7 cellular contexts compared by ENCODE assay signal in genomic region chr15:70892002-70892911, GRCh38. TPM values are rescaled to one million over a fixed set of nuclear protein-coding genes. Genes with fewer than 3 reads are reported as not detected.
DNase-seq lines count a peak whose midpoint lies in the region; ATAC-seq, FAIRE-seq and TF ChIP-seq lines count a peak whose summit lies in the region.

TSS of gene LRRC49 (plus strand) at chr15:70892826. CDS start at chr15:70892895, 69 bp downstream.
TSS of gene THAP10 (minus strand) at chr15:70892433. CDS start at chr15:70892272, 161 bp downstream.

- DNase-seq in NCI-H1436 (lab: John Stamatoyannopoulos, UW) (peak; percentile 88), SW480 (ENCODE audit: low spot score) (peak; percentile 97), choroid plexus epithelial cell (ENCODE audit: low read depth) (peak; percentile 94)

- H3K36me3 ChIP-seq in skeletal muscle tissue (ENCODE audit: control insufficient read depth in 3 of 3, insufficient read depth in 3 of 3, low read length in 3 of 3), result no peaks in the 10 kb centered on the region

- H3K9me3 ChIP-seq in skeletal muscle tissue (ENCODE audit: control insufficient read depth in 3 of 3, low read length in 3 of 3), result no peaks in the 10 kb centered on the region

- H3K4me3 ChIP-seq in choroid plexus epithelial cell (ENCODE audit: low read depth, low read length) (peak within 1 kb of the TSS; percentile 79), skeletal muscle tissue (ENCODE audit: low read length in 3 of 3) (peak within 1 kb of the TSS; percentile 76 to 100 (median 98))

- H3K27me3 ChIP-seq in skeletal muscle tissue (ENCODE audit: control insufficient read depth in 3 of 3, insufficient read depth in 3 of 3, low read length in 3 of 3), result no peaks in the 10 kb centered on the region

- H3K27ac ChIP-seq in skeletal muscle tissue (ENCODE audit: low read depth, low read length), result peak within 1 kb of the TSS; percentile 14

- H3K9ac ChIP-seq in skeletal muscle tissue (ENCODE audit: low read depth in 1 of 3, low read length in 3 of 3), result peak within 1 kb of the TSS; percentile 75 to 83 (median 79)

- FAIRE-seq in islet of Langerhans (lab: Jason Lieb, UNC), result peak; percentile 93

- ATAC-seq in GM18502 (IDR thresholded peaks at IDR 0.05; ENCODE audit: poor library complexity, unreplicated experiment) (peak; percentile 75), HG02678 (IDR thresholded peaks at IDR 0.05; ENCODE audit: unreplicated experiment) (peak; percentile 84)

- peaks cover 9 to 16% (median 15%) of the 10 kb centered on the region in 3 donors for H3K4me1 ChIP-seq in skeletal muscle tissue (ENCODE audit: control insufficient read depth in 3 of 3, insufficient read depth in 3 of 3, low read length in 3 of 3)

- TF ChIP-seq CTCF in choroid plexus epithelial cell (conservative IDR thresholded peaks at IDR 0.05; ENCODE audit: low read depth, low read length), result no peak

RNA-seq across cellular contexts. Expression of gene LRRC49, which starts in this region (rescaled TPM):
- total RNA-seq in skeletal muscle tissue, result 11.0 TPM

RNA-seq across cellular contexts. Expression of gene THAP10, which starts in this region (rescaled TPM):
- total RNA-seq in skeletal muscle tissue, result 5.2 TPM

Comparison
In these comparisons a context has a peak if more than half of its experiments do, and no peak if none do; other contexts are left out.
1. Peak in every context shown above with its lines: DNase-seq, ATAC-seq, H3K4me3 ChIP-seq and H3K27ac ChIP-seq.